ENCODE assay signal across 8 cellular contexts in genomic region chr6:169723991-169724553, GRCh38. TPM values are rescaled to one million over a fixed set of nuclear protein-coding genes. Genes with fewer than 3 reads are reported as not detected.
DNase-seq lines count a peak whose midpoint lies in the region; ATAC-seq and TF ChIP-seq lines count a peak whose summit lies in the region.

PHF10 (minus strand) TSS chr6:169724500; CDS start chr6:169723931, 569 bp downstream.

- no peak for DNase-seq in activated CD8-positive, alpha-beta memory T cell treated with anti-CD3 and anti-CD28 coated beads for 24 hours
- DNase-seq in PC-9, result no peak
- peak; percentile 45 to 78 for DNase-seq in cardiac muscle cell (ENCODE audit: low read depth in 1 of 2, low spot score in 1 of 2)
- DNase-seq in trophoblast cell, result peak in 1 of 2 donors; percentile 54
- no peak for DNase-seq in DMS153 (lab: John Stamatoyannopoulos, UW)

- H3K4me3 Mint-ChIP-seq in activated naive CD4-positive, alpha-beta T cell treated with anti-CD3 and anti-CD28 coated beads, Interleukin-2, amount 50 U/mL, for 24 hours, result peak within 1 kb of the TSS; percentile 91

- peaks cover 53% of the 10 kb centered on the region for H3K4me1 Mint-ChIP-seq in activated naive CD4-positive, alpha-beta T cell treated with anti-CD3 and anti-CD28 coated beads, Interleukin-2, amount 50 U/mL, for 24 hours

- H2AFZ ChIP-seq in PC-9 (peak within 1 kb of the TSS; percentile 95), trophoblast cell (ENCODE audit: insufficient read depth, low read length, poor library complexity) (peak within 1 kb of the TSS; percentile 100)

- H4K91ac ChIP-seq in trophoblast cell (ENCODE audit: low read depth, low read length), result peak within 1 kb of the TSS; percentile 98

- peak within 1 kb of the TSS; percentile 75 for H3K4me3 ChIP-seq in PC-9
- H3K4me3 ChIP-seq in cardiac muscle cell, result peak within 1 kb of the TSS; percentile 95
- peak within 1 kb of the TSS; percentile 94 for H3K4me3 ChIP-seq in trophoblast cell (ENCODE audit: low read depth, low read length)

- CTCF ChIA-PET in activated CD8-positive, alpha-beta memory T cell treated with anti-CD3 and anti-CD28 coated beads for 36 hours (lab: Charles Lee), result interaction anchor here (1.4 to 2.8 kb wide), 2 partner anchors 22 to 26 kb away, joined by 3 to 9 read pairs; partner anchors contain the start of genes C6orf120 and WDR27
- CTCF ChIA-PET in PC-9 (lab: Charles Lee), result no interaction called here

- H3K4ac ChIP-seq in trophoblast cell (ENCODE audit: low read depth, low read length), result peak within 1 kb of the TSS; percentile 90

- H3K79me2 ChIP-seq in PC-9 (ENCODE audit: low read depth) (peaks cover 41% of the 10 kb centered on the region), trophoblast cell (ENCODE audit: control insufficient read depth, insufficient read depth, low read length, poor library complexity) (peaks cover 9% of the 10 kb centered on the region)

- TF ChIP-seq CTCF in PC-9 (conservative IDR thresholded peaks at IDR 0.05) (no peak), cardiac muscle cell (IDR thresholded peaks at IDR 0.05; ENCODE audit: low read depth, low read length) (no peak)

- H4K20me1 ChIP-seq in PC-9 (ENCODE audit: insufficient read depth), result peaks cover 11% of the 10 kb centered on the region

- POLR2A ChIA-PET in activated CD8-positive, alpha-beta memory T cell treated with anti-CD3 and anti-CD28 coated beads for 36 hours (lab: Charles Lee), result interaction anchor here (0.6 to 5.8 kb wide), 6 partner anchors 15 to 860 kb away, joined by 3 to 68 read pairs (median 6); partner anchors contain the start of genes C6orf120, DYNLT2, ERMARD and PDCD2
- POLR2A ChIA-PET in PC-9 (lab: Charles Lee; ENCODE audit: unreplicated experiment), result no interaction called here

- peak within 1 kb of the TSS; percentile 28 for H2AK5ac ChIP-seq in trophoblast cell (ENCODE audit: low read length)

- no peaks in the 10 kb centered on the region for H3K9me2 ChIP-seq in PC-9 (ENCODE audit: insufficient read depth)

- intact Hi-C loops in PC-9 (cut with micrococcal nuclease; ENCODE audit: unreplicated experiment), result loop anchor here (1.0 to 2.0 kb wide), 2 partner anchors 22 to 27 kb away; partner anchors contain the start of genes C6orf120, DYNLT2, ERMARD and WDR27

- peak within 1 kb of the TSS; percentile 95 for H3K18ac ChIP-seq in trophoblast cell (ENCODE audit: low read length)

- H3K27ac ChIP-seq in PC-9 (peak within 1 kb of the TSS; percentile 60), cardiac muscle cell (peak within 1 kb of the TSS; percentile 99), trophoblast cell (ENCODE audit: low read depth, low read length) (peak within 1 kb of the TSS; percentile 94)

- H3K27me3 ChIP-seq in PC-9 (ENCODE audit: insufficient read depth, low read depth), result no peaks in the 10 kb centered on the region
- H3K27me3 ChIP-seq in cardiac muscle cell, result no peaks in the 10 kb centered on the region
- H3K27me3 ChIP-seq in trophoblast cell (ENCODE audit: insufficient read depth, low read length), result no peaks in the 10 kb centered on the region

- peaks cover 34% of the 10 kb centered on the region for H3K4me1 ChIP-seq in PC-9 (replicated peaks; ENCODE audit: insufficient read depth)
- H3K4me1 ChIP-seq in cardiac muscle cell (ENCODE audit: low read depth), result peaks cover 23% of the 10 kb centered on the region
- H3K4me1 ChIP-seq in trophoblast cell (ENCODE audit: control insufficient read depth in 1 of 2, insufficient read depth in 2 of 2, low read length in 2 of 2), result peaks cover 0 to 5% of the 10 kb centered on the region in 2 experiments

- peak within 1 kb of the TSS; percentile 99 for H4K8ac ChIP-seq in trophoblast cell (ENCODE audit: low read depth, low read length)

- H2BK5ac ChIP-seq in trophoblast cell (ENCODE audit: low read depth, low read length, poor library complexity), result peak within 1 kb of the TSS; percentile 97

- peaks cover 3% of the 10 kb centered on the region for H3K36me3 Mint-ChIP-seq in activated naive CD4-positive, alpha-beta T cell treated with anti-CD3 and anti-CD28 coated beads, Interleukin-2, amount 50 U/mL, for 24 hours

- H3K79me1 ChIP-seq in trophoblast cell (ENCODE audit: low read length), result peaks cover 11% of the 10 kb centered on the region

- no peaks in the 10 kb centered on the region for H3K27me3 Mint-ChIP-seq in activated naive CD4-positive, alpha-beta T cell treated with anti-CD3 and anti-CD28 coated beads, Interleukin-2, amount 50 U/mL, for 24 hours

- H3K9me3 ChIP-seq in PC-9 (ENCODE audit: insufficient read depth, low read depth) (no peaks in the 10 kb centered on the region), cardiac muscle cell (ENCODE audit: low read depth) (no peaks in the 10 kb centered on the region), trophoblast cell (ENCODE audit: insufficient read depth, low read depth, low read length) (no peaks in the 10 kb centered on the region)

- WGBS in trophoblast cell (ENCODE audit: extremely low coverage, insufficient coverage, insufficient read length), result no CpG with 5 or more reads among the region's 98 CpGs

- peak within 1 kb of the TSS; percentile 10 for H2BK12ac ChIP-seq in trophoblast cell (ENCODE audit: low read length)

- H2BK120ac ChIP-seq in trophoblast cell (ENCODE audit: insufficient read depth, low read length, poor library complexity), result peak within 1 kb of the TSS; percentile 99

- peak within 1 kb of the TSS; percentile 99 for H3K4me2 ChIP-seq in PC-9
- H3K4me2 ChIP-seq in trophoblast cell (ENCODE audit: low read length), result peak within 1 kb of the TSS; percentile 92

- H4K12ac ChIP-seq in trophoblast cell (ENCODE audit: low read depth, low read length), result peak within 1 kb of the TSS; percentile 99

- 0 out of 2 replicates have a peak, but pooled peaks cover 3% of the 10 kb centered on the region for H3K36me3 ChIP-seq in PC-9 (ENCODE audit: low read depth)
- H3K36me3 ChIP-seq in cardiac muscle cell, result no peaks in the 10 kb centered on the region
- no peaks in the 10 kb centered on the region for H3K36me3 ChIP-seq in trophoblast cell (ENCODE audit: control insufficient read depth in 1 of 2, insufficient read depth in 2 of 2, low read length in 2 of 2)

- H3K9me3 Mint-ChIP-seq in activated naive CD4-positive, alpha-beta T cell treated with anti-CD3 and anti-CD28 coated beads, Interleukin-2, amount 50 U/mL, for 24 hours, result no peaks in the 10 kb centered on the region

- peak within 1 kb of the TSS; percentile 45 for H3K9ac ChIP-seq in trophoblast cell (ENCODE audit: low read length)

- ATAC-seq in HG02970 (IDR thresholded peaks at IDR 0.05; ENCODE audit: low FRiP score, unreplicated experiment), result peak; percentile 51

- no TSS peak for BruUV-seq in PC-9 (replicated peaks; lab: Mats Ljungman, UMichigan)

- no peak within 1 kb of the TSS for H3K23ac ChIP-seq in trophoblast cell (ENCODE audit: low read length)

- peak within 1 kb of the TSS; percentile 97 for H3K27ac Mint-ChIP-seq in activated naive CD4-positive, alpha-beta T cell treated with anti-CD3 and anti-CD28 coated beads, Interleukin-2, amount 50 U/mL, for 24 hours

- peak within 1 kb of the TSS; percentile 100 for H3K14ac ChIP-seq in trophoblast cell (ENCODE audit: low read length)

- H3F3A ChIP-seq in PC-9 (ENCODE audit: insufficient read depth, low read depth), result peaks cover 25% of the 10 kb centered on the region; the same call in 1 of the 2 replicates

RNA-seq across cellular contexts. Expression of gene PHF10, which starts in this region (rescaled TPM):
- 10 to 100 TPM; 75.5 to 78.9 TPM for total RNA-seq in activated CD8-positive, alpha-beta memory T cell treated with anti-CD3 and anti-CD28 coated beads for 36 hours
- total RNA-seq in PC-9 (2021), result 20.8 and 21.7 TPM in 2 replicates
- total RNA-seq in cardiac muscle cell, result 26.0 and 32.0 TPM in 2 replicates
- polyA plus RNA-seq in cardiac muscle cell, result 31.5 and 43.3 TPM in 2 replicates
- polyA plus RNA-seq in trophoblast cell (2013), result 34.1 and 36.8 TPM in 2 replicates

Comparison
In these comparisons a context has a peak if more than half of its experiments do, and no peak if none do; other contexts are left out.
1. DNase-seq: peak in cardiac muscle cell (2 of 2); none in activated CD8-positive, alpha-beta memory T cell treated with anti-CD3 and anti-CD28 coated beads for 24 hours (single experiment), PC-9 (0 of 2) and DMS153 (single experiment).
2. Peak in every context shown above with its lines, with median percentiles within 50 percentile points of each other: H3K27ac ChIP-seq and H3K4me3 ChIP-seq.